Comparison of ENCODE assay signal across 9 cellular contexts in the genomic region with DNA sequence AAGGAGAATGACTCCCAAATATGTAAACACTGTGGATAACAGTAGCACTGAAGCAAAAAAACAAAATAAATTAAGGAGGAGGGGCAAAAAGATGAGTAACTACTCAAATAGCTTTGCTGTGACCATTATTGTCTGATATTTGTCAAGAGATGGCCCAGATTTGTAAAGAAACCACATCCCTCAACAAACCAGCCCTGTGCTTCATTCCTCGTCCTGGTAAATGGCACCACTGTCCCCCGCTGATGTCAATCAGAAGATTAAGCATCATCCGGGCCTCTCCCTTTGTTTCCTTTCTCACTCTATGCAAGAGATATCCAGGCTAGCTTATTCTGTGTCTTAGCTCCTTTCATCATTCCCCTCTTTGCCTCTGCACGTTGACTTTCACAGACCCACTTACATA.
A peak's percentile ranks its signal among the peaks of the same experiment; 100 is the strongest.
DNase-seq lines count a peak whose midpoint lies in the region; FAIRE-seq and TF ChIP-seq lines count a peak whose summit lies in the region.
"Had no signal": no experiment of that assay in that cellular context is flagged by ENCODE, and none has a peak within 500 bp of the region (broad histone marks: within the 10 kb centered on the region; RNA-seq: fewer than 3 reads in every experiment).

No MANE protein-coding gene starts in this region.

- peak overlapping the region; percentile 94 to 95 for H3K27ac ChIP-seq in tibial artery
- H3K27ac ChIP-seq in small intestine (ENCODE audit: low read depth in 1 of 2, low read length in 1 of 2) = peak overlapping the region in 1 of 2 donors; percentile 22
- H3K27ac ChIP-seq: 22Rv1 had no signal

- FAIRE-seq in small intestine (lab: Jason Lieb, UNC) = no peak

- DNase-seq in DMS53 (lab: John Stamatoyannopoulos, UW) (peak; percentile 58), DMS53 treated with DMSO at 0.1 percent for 48 hours (lab: John Stamatoyannopoulos, UW; ENCODE audit: unreplicated experiment) (no peak), choroid plexus epithelial cell (ENCODE audit: low read depth) (peak; percentile 54), medulla oblongata (ENCODE audit: extremely low spot score) (peak; percentile 74), tibial artery (no peak), small intestine (no peak), NCI-H146 (lab: John Stamatoyannopoulos, UW) (no peak), NCI-H226 (no peak)

- no peaks in the 10 kb centered on the region for H3K27me3 ChIP-seq in tibial artery
- no peaks in the 10 kb centered on the region for H3K27me3 ChIP-seq in small intestine (ENCODE audit: control insufficient read depth in 2 of 2, insufficient read depth in 2 of 2, low read length in 2 of 2)

- H3K36me3 ChIP-seq in tibial artery (peaks cover 16 to 28% (median 24%) of the 10 kb centered on the region in 3 donors), small intestine (ENCODE audit: control insufficient read depth in 2 of 2, insufficient read depth in 2 of 2, low read length in 2 of 2) (no peaks in the 10 kb centered on the region)

- H3K4me1 ChIP-seq in tibial artery (peaks cover 0 to 33% (median 0%) of the 10 kb centered on the region in 4 donors), small intestine (ENCODE audit: control insufficient read depth in 2 of 2, insufficient read depth in 1 of 2, low read depth in 1 of 2, low read length in 1 of 2) (peaks cover 0 to 3% of the 10 kb centered on the region in 2 donors)

- intact Hi-C loops in tibial artery (cut with DNase I; ENCODE audit: low total_unique reads) = no loop called here

- H3K4me3 ChIP-seq in choroid plexus epithelial cell (ENCODE audit: low read depth, low read length) = no peak overlapping the region
- H3K4me3 ChIP-seq in tibial artery = peak overlapping the region; percentile 66 to 71
- H3K4me3 ChIP-seq in small intestine (ENCODE audit: low read depth in 1 of 2, low read length in 2 of 2) = no peak overlapping the region

- TF ChIP-seq CTCF in choroid plexus epithelial cell (conservative IDR thresholded peaks at IDR 0.05; ENCODE audit: low read depth, low read length) = no peak
- no peak for TF ChIP-seq CTCF in tibial artery (IDR thresholded peaks at IDR 0.05)

- WGBS in small intestine, 3 donors = 65 to 78% (median 76%) methylated on average over 4 of the region's 4 CpGs

- H3K9me3 ChIP-seq in tibial artery (no peaks in the 10 kb centered on the region), small intestine (ENCODE audit: control insufficient read depth, low read depth) (no peaks in the 10 kb centered on the region)

Comparison
In these comparisons a context has a peak if more than half of its experiments do, and no peak if none do; other contexts are left out.
1. DNase-seq: peak in DMS53 (single experiment), choroid plexus epithelial cell (single experiment) and medulla oblongata (single experiment); none in DMS53 treated with DMSO at 0.1 percent for 48 hours (single experiment), tibial artery (0 of 2), small intestine (single experiment), NCI-H146 (single experiment) and NCI-H226 (single experiment).
2. H3K4me3 ChIP-seq: peak in tibial artery (2 of 2); none in choroid plexus epithelial cell (single experiment) and small intestine (0 of 2).